In the genomic region with DNA sequence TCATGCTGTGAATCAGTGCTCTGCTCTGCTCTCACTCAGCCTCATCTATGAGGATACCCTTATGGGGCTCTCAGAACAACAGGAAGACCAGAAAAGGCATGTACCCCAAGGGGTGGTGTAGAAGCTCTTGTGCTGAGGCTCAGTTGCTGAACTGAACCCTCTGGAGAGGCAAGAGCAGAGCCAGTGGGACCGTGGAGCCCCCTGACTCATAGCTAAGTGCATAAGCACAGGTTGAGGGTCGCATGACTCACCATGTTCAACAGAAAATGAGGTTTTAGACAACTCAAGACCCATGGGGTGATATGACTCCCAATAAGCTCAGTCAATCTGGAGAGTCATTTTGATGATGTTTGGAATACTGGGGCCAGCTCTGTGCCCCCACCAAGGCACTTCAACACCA, we compare ENCODE assay signal across 24 cellular contexts.
DNase-seq lines count a peak whose midpoint lies in the region; ATAC-seq lines count a peak whose summit lies in the region.
"Had no signal": no experiment of that assay in that cellular context is flagged by ENCODE, and none has a peak within 500 bp of the region (broad histone marks: within the 10 kb centered on the region; RNA-seq: fewer than 3 reads in every experiment).

No MANE protein-coding gene starts in this region.

- DNase-seq in activated CD8-positive, alpha-beta memory T cell treated with anti-CD3 and anti-CD28 coated beads, Interleukin-2, amount 50 U/mL, for 48 hours: peak; percentile 69
- no peak for DNase-seq in activated CD8-positive, alpha-beta memory T cell treated with anti-CD3 and anti-CD28 coated beads, Interleukin-2, amount 50 U/mL, for 4 hours
- DNase-seq in activated T-cell treated with anti-CD3 and anti-CD28 coated beads for 48 hours (ENCODE audit: low read depth): peak; percentile 50
- DNase-seq in central memory CD8-positive, alpha-beta T cell (ENCODE audit: low spot score in 2 of 2): no peak
- DNase-seq in stimulated activated CD8-positive, alpha-beta memory T cell treated with anti-CD3 and anti-CD28 coated beads, Interleukin-4, amount 100 ng/mL, for 48 hours: peak; percentile 69
- no peak for DNase-seq in AG08396 (ENCODE audit: low spot score)
- DNase-seq: Caco-2, cerebellar nuclear complex, DMS79, dorsolateral prefrontal cortex, GF-D8, H7, hypothalamus, immature natural killer cell, left colon, NCI-H1048, NCI-H1694, NCI-H446 treated with DMSO at 0.1 percent for 48 hours, T-helper 1 cell, transverse colon had no signal

- peak overlapping the region; percentile 5 for H3K27ac Mint-ChIP-seq in central memory CD8-positive, alpha-beta T cell (ENCODE audit: low read depth)
- H3K27ac Mint-ChIP-seq: activated naive CD4-positive, alpha-beta T cell treated with anti-CD3 and anti-CD28 coated beads, Interleukin-2, amount 50 U/mL, for 24 hours; immature natural killer cell had no signal

- H3K36me3 Mint-ChIP-seq in central memory CD8-positive, alpha-beta T cell (ENCODE audit: insufficient read depth): peaks cover 2% of the 10 kb centered on the region
- H3K36me3 Mint-ChIP-seq: immature natural killer cell had no signal

- no peak overlapping the region for H3K4me3 Mint-ChIP-seq in central memory CD8-positive, alpha-beta T cell
- H3K4me3 Mint-ChIP-seq: activated naive CD4-positive, alpha-beta T cell treated with anti-CD3 and anti-CD28 coated beads, Interleukin-2, amount 50 U/mL, for 24 hours; immature natural killer cell; neural crest cell had no signal

- peaks cover 14% of the 10 kb centered on the region for H3K4me1 Mint-ChIP-seq in central memory CD8-positive, alpha-beta T cell

- no peak for ATAC-seq in central memory CD8-positive, alpha-beta T cell (replicated peaks; ENCODE audit: extremely low read depth, poor library complexity, severe bottlenecking)
- no peak for ATAC-seq in GM21367 (IDR thresholded peaks at IDR 0.05; ENCODE audit: unreplicated experiment)
- ATAC-seq: left colon had no signal

- H3K9me3 Mint-ChIP-seq in central memory CD8-positive, alpha-beta T cell: no peaks in the 10 kb centered on the region
- H3K9me3 Mint-ChIP-seq: activated naive CD4-positive, alpha-beta T cell treated with anti-CD3 and anti-CD28 coated beads, Interleukin-2, amount 50 U/mL, for 24 hours; IgD-negative memory B cell; immature natural killer cell; neural crest cell had no signal

- peaks cover 32% of the 10 kb centered on the region for H3K27me3 Mint-ChIP-seq in central memory CD8-positive, alpha-beta T cell
- H3K27me3 Mint-ChIP-seq: activated naive CD4-positive, alpha-beta T cell treated with anti-CD3 and anti-CD28 coated beads, Interleukin-2, amount 50 U/mL, for 24 hours had no signal

Comparison
In these comparisons a context has a peak if more than half of its experiments do, and no peak if none do; other contexts are left out.
1. DNase-seq: peak in activated CD8-positive, alpha-beta memory T cell treated with anti-CD3 and anti-CD28 coated beads, Interleukin-2, amount 50 U/mL, for 48 hours (single experiment), activated T-cell treated with anti-CD3 and anti-CD28 coated beads for 48 hours (single experiment) and stimulated activated CD8-positive, alpha-beta memory T cell treated with anti-CD3 and anti-CD28 coated beads, Interleukin-4, amount 100 ng/mL, for 48 hours (single experiment); none in activated CD8-positive, alpha-beta memory T cell treated with anti-CD3 and anti-CD28 coated beads, Interleukin-2, amount 50 U/mL, for 4 hours (single experiment), central memory CD8-positive, alpha-beta T cell (0 of 2) and AG08396 (single experiment).